Comparison of ENCODE assay signal across 11 cellular contexts in the genomic region with DNA sequence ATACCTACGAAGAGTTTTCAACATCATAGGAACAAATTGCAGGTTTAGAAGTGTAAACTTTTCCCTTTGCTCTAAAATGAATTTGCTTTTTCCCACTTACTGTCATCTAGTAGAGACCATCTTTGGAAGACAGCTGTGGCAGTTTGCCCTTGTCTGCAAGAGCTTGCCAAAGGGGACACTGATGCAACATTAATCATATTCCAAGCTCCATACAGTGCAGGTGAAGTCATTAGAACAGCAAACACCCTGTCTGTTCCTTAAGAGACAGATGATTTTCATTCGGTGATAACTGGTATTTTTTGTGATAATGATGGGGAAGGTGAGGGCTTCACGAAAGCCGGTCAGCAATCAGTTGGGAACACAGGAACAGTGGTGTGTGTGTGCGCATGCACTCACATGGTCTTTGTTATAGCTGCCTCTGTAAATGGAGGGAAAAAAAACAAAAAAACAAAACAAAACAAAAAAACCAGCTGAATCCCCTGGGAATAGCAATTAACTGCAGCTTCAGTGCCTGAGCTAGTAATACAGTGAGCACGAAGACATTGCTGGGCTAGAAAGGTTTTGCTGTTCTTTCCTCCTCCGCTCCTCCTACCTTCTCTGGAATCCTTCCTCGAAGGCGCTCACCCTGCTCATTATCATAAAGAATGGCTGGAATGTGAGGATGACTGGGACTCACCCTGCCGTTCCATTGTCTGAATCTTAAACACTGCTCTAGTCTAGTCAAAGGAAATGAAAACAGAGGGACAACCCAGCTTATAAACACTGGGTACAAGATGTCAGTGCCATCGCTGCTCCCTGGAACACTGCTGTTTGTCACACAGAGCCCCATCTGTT. TPM values are rescaled to one million over a fixed set of nuclear protein-coding genes. Genes with fewer than 3 reads are reported as not detected.
DNase-seq lines count a peak whose midpoint lies in the region; ATAC-seq and TF ChIP-seq lines count a peak whose summit lies in the region.
"Had no signal": no experiment of that assay in that cellular context is flagged by ENCODE, and none has a peak within 500 bp of the region (broad histone marks: within the 10 kb centered on the region; RNA-seq: fewer than 3 reads in every experiment).

No MANE protein-coding gene starts in this region.

- H3K4me3 ChIP-seq in SK-N-MC = 0 out of 2 replicates have a peak overlapping the region, but pooled peaks have one; percentile 2
- H3K4me3 ChIP-seq in foreskin fibroblast (ENCODE audit: low read depth in 1 of 2, low read length in 2 of 2) = peak overlapping the region; percentile 10 to 32
- H3K4me3 ChIP-seq in retinal pigment epithelial cell (ENCODE audit: low read length) = peak overlapping the region; percentile 24

- DNase-seq in HFFc6 = peak; percentile 69
- no peak for DNase-seq in SK-N-MC (ENCODE audit: low read depth, low spot score)
- peak; percentile 55 to 76 for DNase-seq in foreskin fibroblast
- DNase-seq in retinal pigment epithelial cell (ENCODE audit: low read depth) = peak; percentile 24
- no peak for DNase-seq in HUDEP-2 (lab: John Stamatoyannopoulos, UW; ENCODE audit: unreplicated experiment in 76 of 76)
- no peak for DNase-seq in HEK293T (ENCODE audit: extremely low spot score)
- DNase-seq: hippocampal formation; RPMI8226; stimulated activated CD4-positive, alpha-beta T cell treated with anti-CD3 and anti-CD28 coated beads, Interleukin-4, amount 100 ng/mL, for 4 hours had no signal

- H3K36me3 ChIP-seq in SK-N-MC (ENCODE audit: insufficient read depth, low read length) = no peaks in the 10 kb centered on the region

- no peak overlapping the region for H3K27ac ChIP-seq in SK-N-MC

- no peaks in the 10 kb centered on the region for H3K9me3 ChIP-seq in SK-N-MC (ENCODE audit: low read depth, low read length)

- peaks cover 7% of the 10 kb centered on the region for H3K9me3 Mint-ChIP-seq in HFFc6

- H3K9ac ChIP-seq in SK-N-MC (ENCODE audit: insufficient read length) = no peak overlapping the region

- CTCF ChIA-PET in HEK293T (lab: Yijun Ruan, JAX) = interaction anchor here (0.6 kb wide), 1 partner anchor 11 kb away, joined by 3 read pairs; no protein-coding TSS in a partner anchor

- ATAC-seq in GM21825 (IDR thresholded peaks at IDR 0.05; ENCODE audit: unreplicated experiment) (no peak), HG02970 (IDR thresholded peaks at IDR 0.05; ENCODE audit: low FRiP score, unreplicated experiment) (no peak)

- H3K27ac Mint-ChIP-seq in HFFc6 = peak overlapping the region; percentile 83

- peaks cover 46% of the 10 kb centered on the region for H3K4me1 Mint-ChIP-seq in HFFc6 (ENCODE audit: low read depth)

- POLR2A ChIA-PET in HEK293T (lab: Yijun Ruan, JAX) = interaction anchor here (0.8 kb wide), 1 partner anchor 172 kb away, joined by 3 read pairs; no protein-coding TSS in a partner anchor

- H3K4me3 Mint-ChIP-seq in HFFc6 = peak overlapping the region; percentile 81

- TF ChIP-seq CTCF in HFFc6 (IDR thresholded peaks at IDR 0.05) = no peak
- TF ChIP-seq CTCF in foreskin fibroblast (IDR thresholded peaks at IDR 0.05; ENCODE audit: low read depth, low read length) = no peak
- no peak for TF ChIP-seq CTCF in retinal pigment epithelial cell (conservative IDR thresholded peaks at IDR 0.05; ENCODE audit: low read depth, low read length)

- H3K27me3 Mint-ChIP-seq in HFFc6 (ENCODE audit: insufficient read depth) = no peaks in the 10 kb centered on the region; the same call in 1 of the 2 replicates

- H3K36me3 Mint-ChIP-seq in HFFc6 (ENCODE audit: low read depth) = peaks cover 7% of the 10 kb centered on the region

TF ChIP-seq in HEK293T, 16 proteins besides CTCF, POLR2A, EP300 and RAD21:
- TF ChIP-seq SP1 (IDR thresholded peaks at IDR 0.05) (no peak), SUZ12 (IDR thresholded peaks at IDR 0.05) (no peak), BHLHE40 (IDR thresholded peaks at IDR 0.05; ENCODE audit: borderline replicate concordance) (no peak), FOXK2 (IDR thresholded peaks at IDR 0.05) (no peak), LEF1 (IDR thresholded peaks at IDR 0.05; ENCODE audit: borderline replicate concordance) (no peak), TARDBP (IDR thresholded peaks at IDR 0.05) (no peak), ZNF384 (IDR thresholded peaks at IDR 0.05) (no peak), FOXM1 (IDR thresholded peaks at IDR 0.05; ENCODE audit: borderline replicate concordance) (no peak), FOXA1 (IDR thresholded peaks at IDR 0.05) (no peak), L3MBTL2 (conservative IDR thresholded peaks at IDR 0.05) (no peak)
- TF ChIP-seq, protein P1, sequence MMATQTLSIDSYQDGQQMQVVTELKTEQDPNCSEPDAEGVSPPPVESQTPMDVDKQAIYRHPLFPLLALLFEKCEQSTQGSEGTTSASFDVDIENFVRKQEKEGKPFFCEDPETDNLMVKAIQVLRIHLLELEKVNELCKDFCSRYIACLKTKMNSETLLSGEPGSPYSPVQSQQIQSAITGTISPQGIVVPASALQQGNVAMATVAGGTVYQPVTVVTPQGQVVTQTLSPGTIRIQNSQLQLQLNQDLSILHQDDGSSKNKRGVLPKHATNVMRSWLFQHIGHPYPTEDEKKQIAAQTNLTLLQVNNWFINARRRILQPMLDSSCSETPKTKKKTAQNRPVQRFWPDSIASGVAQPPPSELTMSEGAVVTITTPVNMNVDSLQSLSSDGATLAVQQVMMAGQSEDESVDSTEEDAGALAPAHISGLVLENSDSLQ (IDR thresholded peaks at IDR 0.05) = no peak

RNA-seq across cellular contexts. Expression of gene KIF13A, which starts 35.2 kb away (rescaled TPM):
- 10 to 100 TPM; 63.7 to 72.8 (median 66.4) TPM for total RNA-seq in HFFc6 (2021; fragmentation: NEBNext Ultra II Directional; extraction: Animal tissue kit (Norgen Biotek cat#: 25700))

Comparison
In these comparisons a context has a peak if more than half of its experiments do, and no peak if none do; other contexts are left out.
1. DNase-seq: peak in HFFc6 (single experiment), foreskin fibroblast (2 of 2) and retinal pigment epithelial cell (single experiment); none in SK-N-MC (single experiment), HUDEP-2 (0 of 76) and HEK293T (single experiment).
2. Peak in every context shown above with its lines, with median percentiles within 50 percentile points of each other: H3K4me3 ChIP-seq.